Comparison of ENCODE assay signal across 8 cellular contexts in genomic region chr14:69133206-69134125, GRCh38. TPM values are rescaled to one million over a fixed set of nuclear protein-coding genes. Genes with fewer than 3 reads are reported as not detected.
DNase-seq lines count a peak whose midpoint lies in the region; ATAC-seq and TF ChIP-seq lines count a peak whose summit lies in the region.

No MANE protein-coding gene starts in this region.

- H3K27ac ChIP-seq in left lung: peak overlapping the region in 1 of 2 donors; percentile 30

- peak; percentile 67 for ATAC-seq in activated naive CD8-positive, alpha-beta T cell treated with anti-CD3 and anti-CD28 coated beads, Interleukin-2, amount 50 U/mL, for 24 hours
- ATAC-seq in left lung (peak; percentile 71), HG03354 (IDR thresholded peaks at IDR 0.05; ENCODE audit: poor library complexity, severe bottlenecking, unreplicated experiment) (no peak), GM19395 (IDR thresholded peaks at IDR 0.05; ENCODE audit: unreplicated experiment) (no peak), HG02981 (IDR thresholded peaks at IDR 0.05; ENCODE audit: unreplicated experiment) (no peak)

- no peak for TF ChIP-seq CTCF in left lung (IDR thresholded peaks at IDR 0.05)

- intact Hi-C loops in left lung (cut with DNase I): no loop called here

- peak overlapping the region; percentile 93 for H3K27ac Mint-ChIP-seq in activated naive CD8-positive, alpha-beta T cell treated with anti-CD3 and anti-CD28 coated beads, Interleukin-2, amount 50 U/mL, for 24 hours

- H3K9me3 Mint-ChIP-seq in activated naive CD8-positive, alpha-beta T cell treated with anti-CD3 and anti-CD28 coated beads, Interleukin-2, amount 50 U/mL, for 24 hours: no peaks in the 10 kb centered on the region

- no peaks in the 10 kb centered on the region for H3K27me3 Mint-ChIP-seq in activated naive CD8-positive, alpha-beta T cell treated with anti-CD3 and anti-CD28 coated beads, Interleukin-2, amount 50 U/mL, for 24 hours

- peaks cover 84% of the 10 kb centered on the region for H3K4me1 Mint-ChIP-seq in activated naive CD8-positive, alpha-beta T cell treated with anti-CD3 and anti-CD28 coated beads, Interleukin-2, amount 50 U/mL, for 24 hours

- no peaks in the 10 kb centered on the region for H3K36me3 ChIP-seq in left lung

- H3K36me3 Mint-ChIP-seq in activated naive CD8-positive, alpha-beta T cell treated with anti-CD3 and anti-CD28 coated beads, Interleukin-2, amount 50 U/mL, for 24 hours (ENCODE audit: low read depth): peaks cover 8% of the 10 kb centered on the region

- no peaks in the 10 kb centered on the region for H3K9me3 ChIP-seq in left lung

- H3K4me3 ChIP-seq in left lung: no peak overlapping the region

- peaks cover 32 to 64% of the 10 kb centered on the region in 2 donors for H3K4me1 ChIP-seq in left lung

- no peaks in the 10 kb centered on the region for H3K27me3 ChIP-seq in left lung

- peak overlapping the region; percentile 47 for H3K4me3 Mint-ChIP-seq in activated naive CD8-positive, alpha-beta T cell treated with anti-CD3 and anti-CD28 coated beads, Interleukin-2, amount 50 U/mL, for 24 hours

- peak; percentile 42 for DNase-seq in AG20443 (ENCODE audit: low spot score)
- peak in 63 of 76 experiments; percentile 3 to 78 (median 41) for DNase-seq in HUDEP-2 (lab: John Stamatoyannopoulos, UW; ENCODE audit: unreplicated experiment in 76 of 76)
- no peak for DNase-seq in activated naive CD8-positive, alpha-beta T cell treated with anti-CD3 and anti-CD28 coated beads, Interleukin-2, amount 50 U/mL, for 24 hours
- no peak for DNase-seq in left lung
- no peak for DNase-seq in effector CD8-positive, alpha-beta T cell (lab: John Stamatoyannopoulos, UW)

RNA-seq across cellular contexts. Expression of gene DCAF5, which starts 19.5 kb away (rescaled TPM):
- 10 to 100 TPM; 45.9 to 46.9 TPM for total RNA-seq in left lung

RNA-seq across cellular contexts. Expression of gene EXD2, which starts 57.8 kb away (rescaled TPM):
- total RNA-seq in left lung: 10 to 100 TPM; 24.0 to 25.4 TPM

Comparison
In these comparisons a context has a peak if more than half of its experiments do, and no peak if none do; other contexts are left out.
1. DNase-seq: peak in AG20443 (single experiment) and HUDEP-2 (63 of 76); none in activated naive CD8-positive, alpha-beta T cell treated with anti-CD3 and anti-CD28 coated beads, Interleukin-2, amount 50 U/mL, for 24 hours (single experiment), left lung (0 of 2) and effector CD8-positive, alpha-beta T cell (single experiment).
2. ATAC-seq: peak in activated naive CD8-positive, alpha-beta T cell treated with anti-CD3 and anti-CD28 coated beads, Interleukin-2, amount 50 U/mL, for 24 hours (single experiment) and left lung (single experiment); none in HG03354 (single experiment), GM19395 (single experiment) and HG02981 (single experiment).